Comparison of ENCODE assay signal across 8 cellular contexts in genomic region chr20:36575066-36575743, GRCh38. TPM values are rescaled to one million over a fixed set of nuclear protein-coding genes. Genes with fewer than 3 reads are reported as not detected.
DNase-seq lines count a peak whose midpoint lies in the region; ATAC-seq, FAIRE-seq and TF ChIP-seq lines count a peak whose summit lies in the region.

No MANE protein-coding gene starts in this region.

- peaks cover 0 to 38% (median 25%) of the 10 kb centered on the region in 12 donors for H3K4me1 ChIP-seq in heart left ventricle

- WGBS in heart left ventricle, 4 donors: 3 to 8% (median 4%) methylated on average over 11 to 20 of the region's 20 CpGs

- H3K27ac Mint-ChIP-seq in activated T-helper 2 cell treated with anti-CD3 and anti-CD28 coated beads, Interferon-gamma antibody, Interleukin-2, Interleukin-4, amounts not matched to agents 10 μg/mL and 5 μg/mL and 100 μg/mL, durations not matched to agents 14 hours and 24 hours and 36 hours: peak overlapping the region; percentile 98

- H3K27ac ChIP-seq in AG04450 (ENCODE audit: low read depth, low read length) (peak overlapping the region; percentile 52), heart left ventricle (peak overlapping the region in 11 of 12 donors; percentile 52 to 93 (median 90))

- H3K9me3 ChIP-seq in AG04450 (ENCODE audit: control insufficient read depth, insufficient read depth, low read length): no peaks in the 10 kb centered on the region; the same call in 1 of the 2 replicates
- H3K9me3 ChIP-seq in heart left ventricle: no peaks in the 10 kb centered on the region

- peak overlapping the region; percentile 70 for H3K4me3 ChIP-seq in AG04450 (ENCODE audit: low read depth, low read length)
- H3K4me3 ChIP-seq in heart left ventricle: peak overlapping the region in 11 of 12 donors; percentile 65 to 96 (median 82)

- intact Hi-C loops in activated T-helper 2 cell treated with anti-CD3 and anti-CD28 coated beads, Interferon-gamma antibody, Interleukin-2, Interleukin-4, amounts not matched to agents 10 μg/mL and 5 μg/mL and 100 μg/mL, durations not matched to agents 14 hours and 24 hours and 36 hours (cut with micrococcal nuclease): loop anchor here (1.0 kb wide), 1 partner anchor 19 kb away; no protein-coding TSS in a partner anchor
- intact Hi-C loops in heart left ventricle (cut with DNase I): no loop called here

- peaks cover 40% of the 10 kb centered on the region for H3K4me1 Mint-ChIP-seq in activated T-helper 2 cell treated with anti-CD3 and anti-CD28 coated beads, Interferon-gamma antibody, Interleukin-2, Interleukin-4, amounts not matched to agents 10 μg/mL and 5 μg/mL and 100 μg/mL, durations not matched to agents 14 hours and 24 hours and 36 hours (ENCODE audit: low read depth)

- H3K9me3 Mint-ChIP-seq in activated T-helper 2 cell treated with anti-CD3 and anti-CD28 coated beads, Interferon-gamma antibody, Interleukin-2, Interleukin-4, amounts not matched to agents 10 μg/mL and 5 μg/mL and 100 μg/mL, durations not matched to agents 14 hours and 24 hours and 36 hours: no peaks in the 10 kb centered on the region

- H3K36me3 Mint-ChIP-seq in activated T-helper 2 cell treated with anti-CD3 and anti-CD28 coated beads, Interferon-gamma antibody, Interleukin-2, Interleukin-4, amounts not matched to agents 10 μg/mL and 5 μg/mL and 100 μg/mL, durations not matched to agents 14 hours and 24 hours and 36 hours (ENCODE audit: low read depth): peaks cover 42% of the 10 kb centered on the region

- peak overlapping the region; percentile 97 for H3K4me3 Mint-ChIP-seq in activated T-helper 2 cell treated with anti-CD3 and anti-CD28 coated beads, Interferon-gamma antibody, Interleukin-2, Interleukin-4, amounts not matched to agents 10 μg/mL and 5 μg/mL and 100 μg/mL, durations not matched to agents 14 hours and 24 hours and 36 hours (ENCODE audit: low read depth)

- no peaks in the 10 kb centered on the region for H3K27me3 Mint-ChIP-seq in activated T-helper 2 cell treated with anti-CD3 and anti-CD28 coated beads, Interferon-gamma antibody, Interleukin-2, Interleukin-4, amounts not matched to agents 10 μg/mL and 5 μg/mL and 100 μg/mL, durations not matched to agents 14 hours and 24 hours and 36 hours (ENCODE audit: low read depth)

- TF ChIP-seq POLR2A in GM12892 (IDR thresholded peaks at IDR 0.05; ENCODE audit: low read depth, low read length): no peak
- no peak for TF ChIP-seq POLR2A in heart left ventricle (IDR thresholded peaks at IDR 0.05)

- DNase-seq in AG04450 (ENCODE audit: low read depth, low spot score) (no peak), GM12892 (ENCODE audit: insufficient read length) (peak; percentile 43), NCI-H2107 treated with DMSO at 0.1 percent for 48 hours (lab: John Stamatoyannopoulos, UW; ENCODE audit: unreplicated experiment) (peak; percentile 36), heart left ventricle (peak; percentile 50 to 77 (median 56)), pons (ENCODE audit: low spot score) (peak; percentile 51)
- DNase-seq in activated T-helper 2 cell treated with anti-CD3 and anti-CD28 coated beads, Interferon-gamma antibody, Interleukin-2, Interleukin-4, amounts not matched to agents 10 μg/mL and 5 μg/mL and 100 μg/mL, durations not matched to agents 14 hours and 24 hours and 36 hours (ENCODE audit: low spot score): no peak
- DNase-seq in stimulated activated CD4-positive, alpha-beta T cell treated with anti-CD3 and anti-CD28 coated beads, Interleukin-4, amount 100 ng/mL, for 4 hours: no peak

- peaks cover 0 to 18% (median 14%) of the 10 kb centered on the region in 9 donors for H3K36me3 ChIP-seq in heart left ventricle

- TF ChIP-seq CTCF in AG04450 (IDR thresholded peaks at IDR 0.05; ENCODE audit: low read depth, low read length): peak; percentile 11; the same call in 1 of the 2 replicates
- TF ChIP-seq CTCF in heart left ventricle (IDR thresholded peaks at IDR 0.05): no peak

- POLR2A ChIA-PET in AG04450 (lab: Yijun Ruan, JAX): interaction anchor here (0.7 to 1.0 kb wide), 2 partner anchors 10 to 30 kb away, joined by 3 to 4 read pairs; partner anchors contain the start of gene RAB5IF

- no peaks in the 10 kb centered on the region for H3K27me3 ChIP-seq in AG04450 (ENCODE audit: control insufficient read depth, insufficient read depth, low read length)
- no peaks in the 10 kb centered on the region for H3K27me3 ChIP-seq in heart left ventricle

- CTCF ChIA-PET in AG04450 (lab: Charles Lee): interaction anchor here (2.1 kb wide), 1 partner anchor 29 kb away, joined by 9 read pairs; no protein-coding TSS in a partner anchor

- ATAC-seq in heart left ventricle: peak; percentile 8 to 38 (median 28)
- ATAC-seq in GM21528 (IDR thresholded peaks at IDR 0.05; ENCODE audit: low FRiP score, unreplicated experiment): no peak

- no peak for FAIRE-seq in GM12892 (lab: Jason Lieb, UNC)

RNA-seq across cellular contexts. Expression of gene TGIF2, which starts 1.8 kb away (rescaled TPM):
- polyA plus RNA-seq in AG04450 (2011; rRNA removed) (12.2 TPM in 2 replicates), heart left ventricle (1 to 10 TPM; 2.1 to 5.4 TPM)
- 11.4 and 13.4 TPM in 2 replicates for polyA minus RNA-seq in AG04450 (2011; rRNA and poly(A)+ RNA removed)
- polyA plus RNA-seq in GM12892 (2012; ENCODE audit: missing spikeins): 24.2 TPM
- 44.3 and 50.6 TPM in 2 replicates for total RNA-seq in activated T-helper 2 cell treated with anti-CD3 and anti-CD28 coated beads, Interferon-gamma antibody, Interleukin-2, Interleukin-4, amounts not matched to agents 10 μg/mL and 5 μg/mL and 100 μg/mL, durations not matched to agents 14 hours and 24 hours and 36 hours
- 10 to 100 TPM in 3 of 9 donors, 1 to 10 TPM in 6; 4.5 to 14.9 (median 8.2) TPM for total RNA-seq in heart left ventricle

RNA-seq across cellular contexts. Expression of gene RAB5IF, which starts 30.4 kb away (rescaled TPM):
- 125 and 151 TPM in 2 replicates for polyA plus RNA-seq in AG04450 (2011; rRNA removed)
- 31.6 and 47.3 TPM in 2 replicates for polyA minus RNA-seq in AG04450 (2011; rRNA and poly(A)+ RNA removed)
- polyA plus RNA-seq in GM12892 (2012; ENCODE audit: missing spikeins): 71.4 TPM
- total RNA-seq in activated T-helper 2 cell treated with anti-CD3 and anti-CD28 coated beads, Interferon-gamma antibody, Interleukin-2, Interleukin-4, amounts not matched to agents 10 μg/mL and 5 μg/mL and 100 μg/mL, durations not matched to agents 14 hours and 24 hours and 36 hours: 94.5 and 99.0 TPM in 2 replicates
- 10 to 100 TPM; 35.5 to 87.7 (median 63.1) TPM for total RNA-seq in heart left ventricle
- polyA plus RNA-seq in heart left ventricle: 100 to 1,000 TPM in 1 of 2 donors, 10 to 100 TPM in 1; 58.1 to 101 TPM

RNA-seq across cellular contexts. Expression of gene MYL9, which starts 33.9 kb away (rescaled TPM):
- polyA plus RNA-seq in AG04450 (2011; rRNA removed): 273 and 380 TPM in 2 replicates
- 338 and 442 TPM in 2 replicates for polyA minus RNA-seq in AG04450 (2011; rRNA and poly(A)+ RNA removed)
- polyA plus RNA-seq in GM12892 (2012; ENCODE audit: missing spikeins): 14.5 TPM
- 4.0 and 4.2 TPM in 2 replicates for total RNA-seq in activated T-helper 2 cell treated with anti-CD3 and anti-CD28 coated beads, Interferon-gamma antibody, Interleukin-2, Interleukin-4, amounts not matched to agents 10 μg/mL and 5 μg/mL and 100 μg/mL, durations not matched to agents 14 hours and 24 hours and 36 hours
- 1,000 to 10,000 TPM in 7 of 9 donors, 100 to 1,000 TPM in 2; 521 to 2,387 (median 1,751) TPM for total RNA-seq in heart left ventricle
- polyA plus RNA-seq in heart left ventricle: 1,000 to 10,000 TPM in 1 of 2 donors, 100 to 1,000 TPM in 1; 452 to 1,748 TPM

Comparison
In these comparisons a context has a peak if more than half of its experiments do, and no peak if none do; other contexts are left out.
1. DNase-seq: peak in GM12892 (single experiment), NCI-H2107 treated with DMSO at 0.1 percent for 48 hours (single experiment), heart left ventricle (5 of 5) and pons (single experiment); none in AG04450 (single experiment), activated T-helper 2 cell treated with anti-CD3 and anti-CD28 coated beads, Interferon-gamma antibody, Interleukin-2, Interleukin-4, amounts not matched to agents 10 μg/mL and 5 μg/mL and 100 μg/mL, durations not matched to agents 14 hours and 24 hours and 36 hours (single experiment) and stimulated activated CD4-positive, alpha-beta T cell treated with anti-CD3 and anti-CD28 coated beads, Interleukin-4, amount 100 ng/mL, for 4 hours (0 of 2).
2. RNA of gene MYL9, which starts 33.9 kb away (total RNA-seq): 521 to 2,387 TPM in heart left ventricle; 4.0 to 4.2 TPM in activated T-helper 2 cell treated with anti-CD3 and anti-CD28 coated beads, Interferon-gamma antibody, Interleukin-2, Interleukin-4, amounts not matched to agents 10 μg/mL and 5 μg/mL and 100 μg/mL, durations not matched to agents 14 hours and 24 hours and 36 hours; every median in the first group is over 100 times any median in the second.